9 cellular contexts compared by ENCODE assay signal in genomic region chr11:62712413-62712812, GRCh38. TPM values are rescaled to one million over a fixed set of nuclear protein-coding genes. Genes with fewer than 3 reads are reported as not detected.
DNase-seq lines count a peak whose midpoint lies in the region; ATAC-seq and TF ChIP-seq lines count a peak whose summit lies in the region.
"Had no signal": no experiment of that assay in that cellular context is flagged by ENCODE, and none has a peak within 500 bp of the region (broad histone marks: within the 10 kb centered on the region; RNA-seq: fewer than 3 reads in every experiment).

No MANE protein-coding gene starts in this region.

- no peaks in the 10 kb centered on the region for H3K27me3 Mint-ChIP-seq in CD4-positive, alpha-beta memory T cell
- no peaks in the 10 kb centered on the region for H3K27me3 Mint-ChIP-seq in T-cell
- no peaks in the 10 kb centered on the region for H3K27me3 Mint-ChIP-seq in mesothelial cell of epicardium (ENCODE audit: low read depth)

- POLR2A ChIA-PET in CD4-positive, alpha-beta memory T cell (lab: Charles Lee; ENCODE audit: partially characterized antibody) = interaction anchor here (0.6 to 14.3 kb wide), 6 partner anchors 11 to 143 kb away, joined by 3 to 283 read pairs (median 4); partner anchors contain the start of genes HNRNPUL2, LBHD1, TAF6L and TTC9C
- POLR2A ChIA-PET in T-cell (lab: Charles Lee) = interaction anchor here in 1 of 2 donors (0.9 kb wide), 1 partner anchor 15 kb away, joined by 4 read pairs; the partner anchor contains the start of gene HNRNPUL2

- H3K36me3 ChIP-seq in CD4-positive, alpha-beta memory T cell (ENCODE audit: insufficient read depth, low read length) = peaks cover 47% of the 10 kb centered on the region

- H3K4me3 ChIP-seq in CD4-positive, alpha-beta memory T cell (ENCODE audit: low read length in 2 of 2) = no peak overlapping the region
- no peak overlapping the region for H3K4me3 ChIP-seq in coronary artery

- peak overlapping the region in 3 of 8 donors; percentile 13 to 71 (median 18) for H3K4me3 Mint-ChIP-seq in CD4-positive, alpha-beta memory T cell
- peak overlapping the region in 1 of 3 donors; percentile 2 for H3K4me3 Mint-ChIP-seq in T-cell
- no peak overlapping the region for H3K4me3 Mint-ChIP-seq in mesothelial cell of epicardium

- peaks cover 28 to 67% (median 49%) of the 10 kb centered on the region in 4 donors for H3K4me1 Mint-ChIP-seq in CD4-positive, alpha-beta memory T cell
- H3K4me1 Mint-ChIP-seq in T-cell = peaks cover 55 to 71% (median 61%) of the 10 kb centered on the region in 3 donors
- H3K4me1 Mint-ChIP-seq in mesothelial cell of epicardium = peaks cover 25% of the 10 kb centered on the region

- TF ChIP-seq CTCF in mesothelial cell of epicardium (IDR thresholded peaks at IDR 0.05; ENCODE audit: unreplicated experiment) = no peak
- no peak for TF ChIP-seq CTCF in coronary artery (IDR thresholded peaks at IDR 0.05)

- no peaks in the 10 kb centered on the region for H3K9me3 ChIP-seq in CD4-positive, alpha-beta memory T cell (ENCODE audit: control insufficient read depth in 1 of 2, low read length in 2 of 2)

- no peak for DNase-seq in CD4-positive, alpha-beta memory T cell
- no peak for DNase-seq in T-cell
- DNase-seq in mesothelial cell of epicardium (ENCODE audit: low spot score in 2 of 2, unreplicated experiment in 2 of 2) = no peak
- DNase-seq in amygdala (lab: John Stamatoyannopoulos, UW) = no peak
- DNase-seq in GM19240 (ENCODE audit: insufficient read length, low spot score) = no peak
- no peak for DNase-seq in coronary artery (ENCODE audit: low spot score)
- DNase-seq: DMS153, NCI-H1694 treated with DMSO at 0.1 percent for 48 hours had no signal

- H3K36me3 Mint-ChIP-seq in CD4-positive, alpha-beta memory T cell = peaks cover 37 to 72% of the 10 kb centered on the region in 2 donors
- H3K36me3 Mint-ChIP-seq in T-cell = peaks cover 44% of the 10 kb centered on the region
- H3K36me3 Mint-ChIP-seq in mesothelial cell of epicardium = peaks cover 30% of the 10 kb centered on the region

- H3K4me1 ChIP-seq in CD4-positive, alpha-beta memory T cell (ENCODE audit: insufficient read depth, low read length) = peaks cover 54% of the 10 kb centered on the region

- ATAC-seq in T-cell (replicated peaks in 1 of 4) = no peak

- H3K9me3 Mint-ChIP-seq in CD4-positive, alpha-beta memory T cell = no peaks in the 10 kb centered on the region
- H3K9me3 Mint-ChIP-seq in T-cell (no peaks in the 10 kb centered on the region), mesothelial cell of epicardium (no peaks in the 10 kb centered on the region)

- H3K27ac ChIP-seq in CD4-positive, alpha-beta memory T cell (ENCODE audit: low read depth, low read length) = peak overlapping the region; percentile 23
- no peak overlapping the region for H3K27ac ChIP-seq in coronary artery
- H3K27ac ChIP-seq: parathyroid adenoma had no signal

- H3K27ac Mint-ChIP-seq in CD4-positive, alpha-beta memory T cell = peak overlapping the region; percentile 60 to 89 (median 78)
- H3K27ac Mint-ChIP-seq in T-cell (peak overlapping the region; percentile 84 to 89), mesothelial cell of epicardium (peak overlapping the region; percentile 9)

- CTCF ChIA-PET in CD4-positive, alpha-beta memory T cell (lab: Charles Lee; ENCODE audit: partially characterized antibody) = interaction anchor here (1.0 to 1.5 kb wide), 2 partner anchors 15 to 48 kb away, joined by 3 read pairs; partner anchors contain the start of genes C11orf98 and HNRNPUL2
- CTCF ChIA-PET in T-cell (lab: Charles Lee) = interaction anchor here in 1 of 2 donors (1.0 kb wide), 1 partner anchor 12 kb away, joined by 4 read pairs; no protein-coding TSS in a partner anchor

- no peaks in the 10 kb centered on the region for H3K27me3 ChIP-seq in CD4-positive, alpha-beta memory T cell (ENCODE audit: insufficient read depth, low read length)

- intact Hi-C loops in CD4-positive, alpha-beta memory T cell (cut with micrococcal nuclease) = no loop called here

RNA-seq across cellular contexts. Expression of gene GNG3, which starts 4.9 kb away (rescaled TPM):
- total RNA-seq in CD4-positive, alpha-beta memory T cell = not detected
- not detected for polyA plus RNA-seq in CD4-positive, alpha-beta memory T cell
- total RNA-seq in T-cell (not detected), mesothelial cell of epicardium (0.60 to 1.5 TPM (median 0.97 TPM) in 3 replicates)

RNA-seq across cellular contexts. Expression of gene BSCL2, which starts 5.2 kb away (rescaled TPM):
- total RNA-seq in CD4-positive, alpha-beta memory T cell = 10 to 100 TPM; 34.5 to 36.6 TPM
- 10 to 100 TPM; 48.9 to 51.7 TPM for polyA plus RNA-seq in CD4-positive, alpha-beta memory T cell
- total RNA-seq in T-cell (10 to 100 TPM; 21.9 to 43.7 (median 37.3) TPM), mesothelial cell of epicardium (56.9 to 61.4 TPM (median 58.3 TPM) in 3 replicates)

RNA-seq across cellular contexts. Expression of gene HNRNPUL2, which starts 14.8 kb away (rescaled TPM):
- 10 to 100 TPM; 79.6 to 83.4 TPM for total RNA-seq in CD4-positive, alpha-beta memory T cell
- 1 to 10 TPM in 1 of 2 donors, under 1 TPM in 1; 0.30 to 3.2 TPM for polyA plus RNA-seq in CD4-positive, alpha-beta memory T cell
- 10 to 100 TPM; 45.8 to 67.8 (median 62.7) TPM for total RNA-seq in T-cell
- total RNA-seq in mesothelial cell of epicardium = 60.3 to 62.0 TPM (median 61.5 TPM) in 3 replicates

RNA-seq across cellular contexts. Expression of gene TTC9C, which starts 15.9 kb away (rescaled TPM):
- total RNA-seq in CD4-positive, alpha-beta memory T cell = 10 to 100 TPM; 51.0 to 53.5 TPM
- 10 to 100 TPM; 10.2 to 25.8 TPM for polyA plus RNA-seq in CD4-positive, alpha-beta memory T cell
- total RNA-seq in T-cell (10 to 100 TPM; 15.4 to 54.5 (median 44.6) TPM), mesothelial cell of epicardium (39.8 to 46.0 TPM (median 41.7 TPM) in 3 replicates)

RNA-seq across cellular contexts. Expression of gene LRRN4CL, which starts 23.1 kb away (rescaled TPM):
- under 1 TPM; 0.11 to 0.12 TPM for total RNA-seq in CD4-positive, alpha-beta memory T cell
- not detected for polyA plus RNA-seq in CD4-positive, alpha-beta memory T cell
- total RNA-seq in T-cell (under 1 TPM in 4 of 5 donors, not detected in 1; 0.14 to 0.29 (median 0.19) TPM), mesothelial cell of epicardium (1.6 to 2.3 TPM (median 1.7 TPM) in 3 replicates)

Comparison
In these comparisons a context has a peak if more than half of its experiments do, and no peak if none do; other contexts are left out.
1. H3K27ac Mint-ChIP-seq: peak in every context shown above with its lines; median percentile 86 in T-cell; 78 in CD4-positive, alpha-beta memory T cell; 9 in mesothelial cell of epicardium.